ENCODE assay signal across 21 cellular contexts in genomic region chr11:29120329-29120695, GRCh38.
DNase-seq lines count a peak whose midpoint lies in the region; ATAC-seq and TF ChIP-seq lines count a peak whose summit lies in the region.
"Had no signal": no experiment of that assay in that cellular context is flagged by ENCODE, and none has a peak within 500 bp of the region (broad histone marks: within the 10 kb centered on the region; RNA-seq: fewer than 3 reads in every experiment).

No MANE protein-coding gene starts in this region.

- no peaks in the 10 kb centered on the region for H3K9me3 Mint-ChIP-seq in endothelial cell (ENCODE audit: unreplicated experiment)
- H3K9me3 Mint-ChIP-seq in osteocyte (ENCODE audit: unreplicated experiment) = no peaks in the 10 kb centered on the region
- no peaks in the 10 kb centered on the region for H3K9me3 Mint-ChIP-seq in H9

- H2BK120ac ChIP-seq in H9 (ENCODE audit: low read depth, low read length, poor library complexity, severe bottlenecking) = no peak overlapping the region

- H3K23ac ChIP-seq in H9 (ENCODE audit: insufficient read length, low read depth, low read length) = no peak overlapping the region

- H3K18ac ChIP-seq in H9 (ENCODE audit: insufficient read length, low read depth, low read length) = no peak overlapping the region

- no peaks in the 10 kb centered on the region for H3F3A ChIP-seq in PC-3 (ENCODE audit: low read length, unreplicated experiment)

- CTCF ChIA-PET in AG04450 (lab: Charles Lee) (interaction anchor here (0.6 kb wide), 1 partner anchor 21 kb away, joined by 3 read pairs; no protein-coding TSS in a partner anchor), PC-3 (lab: Charles Lee) (no interaction called here)

- no peaks in the 10 kb centered on the region for H3K79me1 ChIP-seq in H9 (ENCODE audit: insufficient read depth, low read depth, low read length, poor library complexity, severe bottlenecking)

- no peak overlapping the region for H4K91ac ChIP-seq in H9 (ENCODE audit: insufficient read length, low read depth, low read length)

- no peak overlapping the region for H2BK15ac ChIP-seq in H9 (ENCODE audit: low read depth, low read length)

- H3K23me2 ChIP-seq in H9 (ENCODE audit: insufficient read length, low read depth, low read length, poor library complexity, severe bottlenecking) = no peaks in the 10 kb centered on the region

- TF ChIP-seq CTCF in AG04450 (IDR thresholded peaks at IDR 0.05; ENCODE audit: low read depth, low read length) = no peak
- TF ChIP-seq CTCF in PC-3 (conservative IDR thresholded peaks at IDR 0.05; ENCODE audit: low read depth, low read length) = no peak
- TF ChIP-seq CTCF in endothelial cell (IDR thresholded peaks at IDR 0.05; ENCODE audit: unreplicated experiment) = no peak
- no peak for TF ChIP-seq CTCF in osteocyte (IDR thresholded peaks at IDR 0.05)
- no peak for TF ChIP-seq CTCF in H9 (conservative IDR thresholded peaks at IDR 0.05)
- TF ChIP-seq CTCF in tibial artery (IDR thresholded peaks at IDR 0.05) = no peak
- TF ChIP-seq CTCF in GM20000 (IDR thresholded peaks at IDR 0.05; ENCODE audit: extremely low read depth, missing control alignments) = no peak

- H2BK12ac ChIP-seq in H9 (ENCODE audit: insufficient read length, low read depth, low read length) = no peak overlapping the region

- intact Hi-C loops in PC-3 (cut with micrococcal nuclease) = loop anchor here (1.0 kb wide), 1 partner anchor 100 kb away; no protein-coding TSS in a partner anchor
- intact Hi-C loops in tibial artery (cut with DNase I; ENCODE audit: low total_unique reads) = no loop called here

- no peak overlapping the region for H3T11ph ChIP-seq in H9 (ENCODE audit: low read length)

- no peak overlapping the region for H3K4me3 Mint-ChIP-seq in endothelial cell (ENCODE audit: unreplicated experiment)
- peak overlapping the region; percentile 59 for H3K4me3 Mint-ChIP-seq in osteocyte (ENCODE audit: unreplicated experiment)
- no peak overlapping the region for H3K4me3 Mint-ChIP-seq in H9
- H3K4me3 Mint-ChIP-seq: CD4-positive, alpha-beta T cell; natural killer cell treated with Interleukin-12 subunit alpha and Interleukin-12 subunit beta and Interleukin-15 and Interleukin-18, amount 100 ng/mL, for 72 hours; stimulated activated memory B cell treated with anti-CD40 and anti-IgM and Interleukin-4, amounts not matched to agents 10 μg/mL and 1 μg/mL and 100 μg/mL, for 72 hours had no signal

- peak overlapping the region; percentile 10 for H3K4me3 ChIP-seq in AG04450 (ENCODE audit: low read depth, low read length)
- H3K4me3 ChIP-seq in PC-3 (ENCODE audit: low read length) = 0 out of 2 replicates have a peak overlapping the region, but pooled peaks have one; percentile 27
- H3K4me3 ChIP-seq in tibial artery = no peak overlapping the region
- H3K4me3 ChIP-seq: cardiac muscle cell, K562, SJCRH30, upper lobe of left lung had no signal

- no peak overlapping the region for H3K4ac ChIP-seq in H9 (ENCODE audit: low read depth, low read length)

- H3K9me3 ChIP-seq in AG04450 (ENCODE audit: control insufficient read depth, insufficient read depth, low read length) (no peaks in the 10 kb centered on the region), PC-3 (ENCODE audit: low read length) (no peaks in the 10 kb centered on the region), H9 (ENCODE audit: control insufficient read depth, low read depth, low read length) (no peaks in the 10 kb centered on the region), tibial artery (no peaks in the 10 kb centered on the region)
- H3K9me3 ChIP-seq: SJCRH30, upper lobe of left lung had no signal

- WGBS in H9 (ENCODE audit: extremely low coverage, insufficient read length, low lambda C conversion rate) = no CpG with 5 or more reads among the region's 5 CpGs

- ATAC-seq in PC-3 (peak; percentile 21), GM21723 (IDR thresholded peaks at IDR 0.05; ENCODE audit: unreplicated experiment) (no peak)
- ATAC-seq: HCT116; K562; natural killer cell treated with Interleukin-12 subunit alpha and Interleukin-12 subunit beta and Interleukin-15 and Interleukin-18, amount 100 ng/mL, for 72 hours; stimulated activated memory B cell treated with anti-CD40 and anti-IgM and Interleukin-4, amounts not matched to agents 10 μg/mL and 1 μg/mL and 100 μg/mL, for 72 hours had no signal

- peaks cover 18% of the 10 kb centered on the region for H3K4me1 ChIP-seq in PC-3 (ENCODE audit: insufficient read depth, low read length)
- no peaks in the 10 kb centered on the region for H3K4me1 ChIP-seq in H9 (ENCODE audit: insufficient read depth, low read length)
- no peaks in the 10 kb centered on the region for H3K4me1 ChIP-seq in tibial artery
- H3K4me1 ChIP-seq: SJCRH30 had no signal

- H3K27ac ChIP-seq in AG04450 (ENCODE audit: low read depth, low read length) = peak overlapping the region; percentile 89
- peak overlapping the region; percentile 81 for H3K27ac ChIP-seq in PC-3 (ENCODE audit: low read length)
- no peak overlapping the region for H3K27ac ChIP-seq in H9 (ENCODE audit: insufficient read length, low read depth, low read length)
- H3K27ac ChIP-seq in tibial artery = no peak overlapping the region
- H3K27ac ChIP-seq: cardiac muscle cell, SJCRH30 had no signal

- BruUV-seq in PC-3 (replicated peaks; lab: Mats Ljungman, UMichigan) = no TSS peak

- POLR2A ChIA-PET in AG04450 (lab: Yijun Ruan, JAX) = interaction anchor here (0.5 to 2.4 kb wide), 16 partner anchors 14 to 1422 kb away, joined by 3 to 14 read pairs (median 5); no protein-coding TSS in a partner anchor
- POLR2A ChIA-PET in PC-3 (lab: Charles Lee; ENCODE audit: unreplicated experiment) = interaction anchor here (0.6 kb wide), 2 partner anchors 360 to 820 kb away, joined by 4 to 6 read pairs; no protein-coding TSS in a partner anchor

- peak overlapping the region; percentile 76 for H3K4me2 ChIP-seq in PC-3 (ENCODE audit: low read length)
- H3K4me2 ChIP-seq in H9 (ENCODE audit: insufficient read depth, insufficient read length, low read length) = no peak overlapping the region

- H3K27me3 ChIP-seq in AG04450 (ENCODE audit: control insufficient read depth, insufficient read depth, low read length) = no peaks in the 10 kb centered on the region
- no peaks in the 10 kb centered on the region for H3K27me3 ChIP-seq in PC-3 (ENCODE audit: low read length)
- no peaks in the 10 kb centered on the region for H3K27me3 ChIP-seq in H9 (ENCODE audit: insufficient read depth, low read length)
- no peaks in the 10 kb centered on the region for H3K27me3 ChIP-seq in tibial artery
- H3K27me3 ChIP-seq: cardiac muscle cell, SJCRH30, upper lobe of left lung had no signal

- H3K4me1 Mint-ChIP-seq in endothelial cell (ENCODE audit: unreplicated experiment) (peaks cover 11% of the 10 kb centered on the region), osteocyte (ENCODE audit: unreplicated experiment) (peaks cover 33% of the 10 kb centered on the region), H9 (peaks cover 0 to 3% of the 10 kb centered on the region in 2 experiments; a peak in 1 of 4 replicates)
- H3K4me1 Mint-ChIP-seq: stimulated activated memory B cell treated with anti-CD40 and anti-IgM and Interleukin-4, amounts not matched to agents 10 μg/mL and 1 μg/mL and 100 μg/mL, for 72 hours had no signal

- H3K27me3 Mint-ChIP-seq in endothelial cell (ENCODE audit: unreplicated experiment) (no peaks in the 10 kb centered on the region), osteocyte (ENCODE audit: unreplicated experiment) (no peaks in the 10 kb centered on the region), H9 (ENCODE audit: low read depth) (peaks cover 1% of the 10 kb centered on the region; the same call in 1 of the 2 replicates)
- H3K27me3 Mint-ChIP-seq: CD4-positive, alpha-beta T cell; natural killer cell treated with Interleukin-12 subunit alpha and Interleukin-12 subunit beta and Interleukin-15 and Interleukin-18, amount 100 ng/mL, for 72 hours; stimulated activated memory B cell treated with anti-CD40 and anti-IgM and Interleukin-4, amounts not matched to agents 10 μg/mL and 1 μg/mL and 100 μg/mL, for 72 hours had no signal

- H4K20me1 ChIP-seq in PC-3 (ENCODE audit: low read length) (no peaks in the 10 kb centered on the region), H9 (ENCODE audit: control insufficient read depth, insufficient read depth, insufficient read length) (no peaks in the 10 kb centered on the region)

- DNase-seq in AG04450 (ENCODE audit: low read depth, low spot score) (no peak), PC-3 (no peak), endothelial cell (ENCODE audit: low spot score) (no peak), osteocyte (ENCODE audit: extremely low spot score, unreplicated experiment) (no peak), H9 (no peak), tibial artery (no peak), GM20000 (ENCODE audit: low spot score) (no peak)
- DNase-seq: activated CD4-positive, CD25-positive, alpha-beta regulatory T cell treated with anti-CD3 and anti-CD28 coated beads, Interleukin-2, amount 50 U/mL, for 72 hours; CD4-positive, alpha-beta T cell; effector CD8-positive, alpha-beta T cell; NCI-H1048; NCI-H526; stimulated activated CD4-positive, alpha-beta T cell treated with anti-CD3 and anti-CD28 coated beads, Interleukin-15, amount 100 ng/mL, for 24 hours; upper lobe of left lung had no signal

- H2AK5ac ChIP-seq in H9 (ENCODE audit: insufficient read length, low read length) = no peak overlapping the region

- H2BK20ac ChIP-seq in H9 (ENCODE audit: low read depth, low read length, poor library complexity, severe bottlenecking) = no peak overlapping the region

- no peaks in the 10 kb centered on the region for H3K36me3 ChIP-seq in PC-3 (ENCODE audit: low read depth, low read length)
- no peaks in the 10 kb centered on the region for H3K36me3 ChIP-seq in tibial artery
- H3K36me3 ChIP-seq: cardiac muscle cell, SJCRH30, upper lobe of left lung had no signal

- H3K79me2 ChIP-seq in PC-3 (ENCODE audit: low read length) (no peaks in the 10 kb centered on the region), H9 (ENCODE audit: insufficient read depth, low read length) (no peaks in the 10 kb centered on the region)

- no peak overlapping the region for H4K8ac ChIP-seq in H9 (replicated peaks; ENCODE audit: insufficient read length, low read depth, low read length)

- no peaks in the 10 kb centered on the region for H3K9me2 ChIP-seq in PC-3 (replicated peaks; ENCODE audit: low read length)

- H3K9ac ChIP-seq in PC-3 (ENCODE audit: low read length) (peak overlapping the region; percentile 30), H9 (ENCODE audit: extremely low read depth, insufficient read length, low read length) (no peak overlapping the region)

- peak overlapping the region; percentile 65 for H3K27ac Mint-ChIP-seq in endothelial cell (ENCODE audit: unreplicated experiment)
- H3K27ac Mint-ChIP-seq in osteocyte (ENCODE audit: unreplicated experiment) = peak overlapping the region; percentile 97
- no peak overlapping the region for H3K27ac Mint-ChIP-seq in H9
- H3K27ac Mint-ChIP-seq: CD4-positive, alpha-beta T cell; natural killer cell treated with Interleukin-12 subunit alpha and Interleukin-12 subunit beta and Interleukin-15 and Interleukin-18, amount 100 ng/mL, for 72 hours; stimulated activated memory B cell treated with anti-CD40 and anti-IgM and Interleukin-4, amounts not matched to agents 10 μg/mL and 1 μg/mL and 100 μg/mL, for 72 hours had no signal

- no peak overlapping the region for H2BK5ac ChIP-seq in H9 (ENCODE audit: insufficient read length, low read length)

- H2AFZ ChIP-seq in PC-3 (ENCODE audit: low read length) = peak overlapping the region; percentile 77
- no peak overlapping the region for H2AFZ ChIP-seq in H9 (ENCODE audit: low read length)

- no peak overlapping the region for H4K5ac ChIP-seq in H9 (ENCODE audit: insufficient read length, low read depth, low read length)

- H3K36me3 Mint-ChIP-seq in endothelial cell (ENCODE audit: low read depth, unreplicated experiment) = no peaks in the 10 kb centered on the region
- no peaks in the 10 kb centered on the region for H3K36me3 Mint-ChIP-seq in osteocyte (ENCODE audit: unreplicated experiment)
- no peaks in the 10 kb centered on the region for H3K36me3 Mint-ChIP-seq in H9 (ENCODE audit: insufficient read depth in 1 of 3, low read depth in 3 of 3)
- H3K36me3 Mint-ChIP-seq: natural killer cell treated with Interleukin-12 subunit alpha and Interleukin-12 subunit beta and Interleukin-15 and Interleukin-18, amount 100 ng/mL, for 72 hours; stimulated activated memory B cell treated with anti-CD40 and anti-IgM and Interleukin-4, amounts not matched to agents 10 μg/mL and 1 μg/mL and 100 μg/mL, for 72 hours had no signal

- H3K14ac ChIP-seq in H9 (ENCODE audit: insufficient read depth, low read length) = no peak overlapping the region

- H3K56ac ChIP-seq in H9 (ENCODE audit: insufficient read length, low read depth, low read length) = no peak overlapping the region

Comparison
In these comparisons a context has a peak if more than half of its experiments do, and no peak if none do; other contexts are left out.
1. H3K27ac ChIP-seq: peak in AG04450 (single experiment) and PC-3 (single experiment); none in H9 (single experiment) and tibial artery (0 of 2).
2. H3K4me3 ChIP-seq: peak in AG04450 (single experiment) and PC-3 (single experiment); none in tibial artery (0 of 2).
3. H3K27ac Mint-ChIP-seq: peak in endothelial cell (single experiment) and osteocyte (single experiment); none in H9 (0 of 3).